21 cellular contexts compared by ENCODE assay signal in genomic region chr7:70764701-70765208, GRCh38.
DNase-seq lines count a peak whose midpoint lies in the region; ATAC-seq, FAIRE-seq and TF ChIP-seq lines count a peak whose summit lies in the region.
"Had no signal": no experiment of that assay in that cellular context is flagged by ENCODE, and none has a peak within 500 bp of the region (broad histone marks: within the 10 kb centered on the region; RNA-seq: fewer than 3 reads in every experiment).

No MANE protein-coding gene starts in this region.

- peaks cover 4 to 5% of the 10 kb centered on the region in 2 donors for H3K36me3 ChIP-seq in kidney (ENCODE audit: control insufficient read depth in 1 of 2, insufficient read depth in 2 of 2, low read length in 2 of 2)
- H3K36me3 ChIP-seq: ovary had no signal

- H3K4me3 Mint-ChIP-seq in T-helper 17 cell = peak overlapping the region; percentile 87
- peak overlapping the region in 7 of 10 donors; percentile 30 to 84 (median 64) for H3K4me3 Mint-ChIP-seq in naive thymus-derived CD8-positive, alpha-beta T cell
- H3K4me3 Mint-ChIP-seq in activated naive CD4-positive, alpha-beta T cell treated with anti-CD3 and anti-CD28 coated beads for 36 hours = no peak overlapping the region

- peak; percentile 1 for ATAC-seq in GM21447 (IDR thresholded peaks at IDR 0.05; ENCODE audit: unreplicated experiment)
- ATAC-seq in T-helper 17 cell = peak; percentile 13
- ATAC-seq in naive thymus-derived CD8-positive, alpha-beta T cell = no peak
- ATAC-seq: foreskin keratinocyte, left lung had no signal

- no peak for FAIRE-seq in kidney (lab: Jason Lieb, UNC)
- FAIRE-seq: endothelial cell of umbilical vein, HTR-8/SVneo had no signal

- H3K27ac ChIP-seq in kidney (ENCODE audit: low read depth in 2 of 2, low read length in 2 of 2) = no peak overlapping the region
- H3K27ac ChIP-seq: BLaER1, foreskin keratinocyte, left lung had no signal

- TF ChIP-seq CTCF in GM12864 (IDR thresholded peaks at IDR 0.05; ENCODE audit: low read depth, low read length, missing control alignments) (no peak), kidney (IDR thresholded peaks at IDR 0.05; ENCODE audit: borderline replicate concordance, extremely low read depth, insufficient read depth) (no peak)

- intact Hi-C loops in activated naive CD4-positive, alpha-beta T cell treated with anti-CD3 and anti-CD28 coated beads for 36 hours (cut with micrococcal nuclease) = no loop called here
- intact Hi-C loops in kidney (cut with DNase I) (no loop called here), posterior cingulate gyrus (cut with DNase I) (no loop called here)

- H3K27ac Mint-ChIP-seq in T-helper 17 cell = peak overlapping the region; percentile 96
- H3K27ac Mint-ChIP-seq in naive thymus-derived CD8-positive, alpha-beta T cell = peak overlapping the region in 4 of 10 donors; percentile 16 to 76 (median 66)
- no peak overlapping the region for H3K27ac Mint-ChIP-seq in activated naive CD4-positive, alpha-beta T cell treated with anti-CD3 and anti-CD28 coated beads for 36 hours
- H3K27ac Mint-ChIP-seq: T-helper 2 cell treated with Interferon-gamma antibody and Interleukin-4, amounts not matched to agents 5 μg/mL and 100 μg/mL, for 36 hours had no signal

- no peaks in the 10 kb centered on the region for H3K36me3 Mint-ChIP-seq in T-helper 17 cell (ENCODE audit: low read depth)
- H3K36me3 Mint-ChIP-seq in naive thymus-derived CD8-positive, alpha-beta T cell = no peaks in the 10 kb centered on the region
- H3K36me3 Mint-ChIP-seq in activated naive CD4-positive, alpha-beta T cell treated with anti-CD3 and anti-CD28 coated beads for 36 hours (ENCODE audit: low read depth) = no peaks in the 10 kb centered on the region

- POLR2A ChIA-PET in naive thymus-derived CD8-positive, alpha-beta T cell (lab: Charles Lee) = no interaction called here

- H3K4me1 ChIP-seq in kidney (ENCODE audit: control insufficient read depth in 1 of 2, insufficient read depth in 1 of 2, low read depth in 1 of 2, low read length in 2 of 2) = no peaks in the 10 kb centered on the region
- H3K4me1 ChIP-seq: foreskin keratinocyte had no signal

- no peak for DNase-seq in GM12864 (ENCODE audit: low read depth)
- no peak for DNase-seq in T-helper 17 cell
- DNase-seq in naive thymus-derived CD8-positive, alpha-beta T cell = no peak
- DNase-seq in activated naive CD4-positive, alpha-beta T cell treated with anti-CD3 and anti-CD28 coated beads for 36 hours = no peak
- no peak for DNase-seq in kidney
- no peak for DNase-seq in posterior cingulate gyrus
- DNase-seq: activated CD4-positive, alpha-beta T cell treated with anti-CD3 and anti-CD28 coated beads for 1 hour; cerebellar nuclear complex; DMS79 treated with DMSO at 0.1 percent for 48 hours; foreskin keratinocyte; HCEC 1CT; left lung; NCI-H1694; NCI-H345; ovary; SHP77 treated with DMSO at 0.1 percent for 48 hours had no signal

- H3K9me3 Mint-ChIP-seq in naive thymus-derived CD8-positive, alpha-beta T cell = no peaks in the 10 kb centered on the region
- no peaks in the 10 kb centered on the region for H3K9me3 Mint-ChIP-seq in activated naive CD4-positive, alpha-beta T cell treated with anti-CD3 and anti-CD28 coated beads for 36 hours
- H3K9me3 Mint-ChIP-seq: T-helper 2 cell treated with Interferon-gamma antibody and Interleukin-4, amounts not matched to agents 5 μg/mL and 100 μg/mL, for 36 hours had no signal

- CTCF ChIA-PET in activated naive CD4-positive, alpha-beta T cell treated with anti-CD3 and anti-CD28 coated beads for 36 hours (lab: Charles Lee) = interaction anchor here (1.2 kb wide), 1 partner anchor 66 kb away, joined by 3 read pairs; no protein-coding TSS in a partner anchor

- peak overlapping the region; percentile 42 for H3K4me3 ChIP-seq in GM12864 (ENCODE audit: low read depth, low read length)
- H3K4me3 ChIP-seq in kidney (ENCODE audit: low read length in 2 of 2) = no peak overlapping the region
- H3K4me3 ChIP-seq: BLaER1, left lung, ovary had no signal

- H3K9ac ChIP-seq in kidney (ENCODE audit: low read length in 2 of 2) = no peak overlapping the region
- H3K9ac ChIP-seq: BLaER1 had no signal

- H3K27me3 Mint-ChIP-seq in T-helper 17 cell = no peaks in the 10 kb centered on the region
- H3K27me3 Mint-ChIP-seq in naive thymus-derived CD8-positive, alpha-beta T cell = no peaks in the 10 kb centered on the region
- H3K27me3 Mint-ChIP-seq in activated naive CD4-positive, alpha-beta T cell treated with anti-CD3 and anti-CD28 coated beads for 36 hours (ENCODE audit: low read depth) = no peaks in the 10 kb centered on the region

- peaks cover 15% of the 10 kb centered on the region for H3K4me1 Mint-ChIP-seq in T-helper 17 cell
- H3K4me1 Mint-ChIP-seq in naive thymus-derived CD8-positive, alpha-beta T cell = peaks cover 0 to 4% (median 1%) of the 10 kb centered on the region in 4 donors
- no peaks in the 10 kb centered on the region for H3K4me1 Mint-ChIP-seq in activated naive CD4-positive, alpha-beta T cell treated with anti-CD3 and anti-CD28 coated beads for 36 hours (ENCODE audit: low read depth)

- H3K9me3 ChIP-seq in T-helper 17 cell (ENCODE audit: control insufficient read depth, low read length, poor library complexity, severe bottlenecking) (no peaks in the 10 kb centered on the region), kidney (ENCODE audit: control insufficient read depth in 1 of 2, low read length in 2 of 2) (no peaks in the 10 kb centered on the region)
- H3K9me3 ChIP-seq: BLaER1, left lung, ovary had no signal

Comparison
In these comparisons a context has a peak if more than half of its experiments do, and no peak if none do; other contexts are left out.
1. ATAC-seq: peak in GM21447 (single experiment) and T-helper 17 cell (single experiment); none in naive thymus-derived CD8-positive, alpha-beta T cell (0 of 2).